Comparison of ENCODE assay signal across 8 cellular contexts in genomic region chr7:2232766-2233520, GRCh38. TPM values are rescaled to one million over a fixed set of nuclear protein-coding genes. Genes with fewer than 3 reads are reported as not detected.
DNase-seq lines count a peak whose midpoint lies in the region; ATAC-seq and TF ChIP-seq lines count a peak whose summit lies in the region.

Gene MAD1L1, minus strand, starts transcription at chr7:2232945. Its CDS starts 2,812 bp downstream, at chr7:2230133.

- peak within 1 kb of the TSS; percentile 91 for H3K4me3 Mint-ChIP-seq in activated T-helper 17 cell treated with anti-CD3 and anti-CD28 coated beads, Interleukin-2, amount 50 U/mL, for 72 hours
- peak within 1 kb of the TSS; percentile 95 for H3K4me3 Mint-ChIP-seq in natural killer cell

- ATAC-seq in GM21723 (IDR thresholded peaks at IDR 0.05; ENCODE audit: unreplicated experiment) (peak; percentile 69), natural killer cell (peak; percentile 91 to 96 (median 94))
- peak; percentile 96 for ATAC-seq in activated T-helper 17 cell treated with anti-CD3 and anti-CD28 coated beads, Interleukin-2, amount 50 U/mL, for 72 hours (replicated peaks)

- H3K27ac ChIP-seq in Karpas-422 (ENCODE audit: low read length) = no peak within 1 kb of the TSS; the same call in 1 of the 2 replicates

- peaks cover 61% of the 10 kb centered on the region for H3K36me3 Mint-ChIP-seq in activated T-helper 17 cell treated with anti-CD3 and anti-CD28 coated beads, Interleukin-2, amount 50 U/mL, for 72 hours (ENCODE audit: low read depth)
- no peaks in the 10 kb centered on the region for H3K36me3 Mint-ChIP-seq in natural killer cell

- H3K9ac ChIP-seq in Karpas-422 (ENCODE audit: low read length) = peak within 1 kb of the TSS; percentile 91

- H3K27ac Mint-ChIP-seq in activated T-helper 17 cell treated with anti-CD3 and anti-CD28 coated beads, Interleukin-2, amount 50 U/mL, for 72 hours = peak within 1 kb of the TSS; percentile 92
- peak within 1 kb of the TSS; percentile 81 to 84 for H3K27ac Mint-ChIP-seq in natural killer cell

- H3K79me2 ChIP-seq in Karpas-422 (ENCODE audit: low read length) = peaks cover 49% of the 10 kb centered on the region

- H3K27me3 Mint-ChIP-seq in activated T-helper 17 cell treated with anti-CD3 and anti-CD28 coated beads, Interleukin-2, amount 50 U/mL, for 72 hours = no peaks in the 10 kb centered on the region
- no peaks in the 10 kb centered on the region for H3K27me3 Mint-ChIP-seq in natural killer cell (ENCODE audit: low read depth in 2 of 2)

- H2AFZ ChIP-seq in Karpas-422 (ENCODE audit: low read length) = peak within 1 kb of the TSS; percentile 54; the same call in 1 of the 2 replicates

- no peak for TF ChIP-seq CTCF in fibroblast of mammary gland (conservative IDR thresholded peaks at IDR 0.05; ENCODE audit: control insufficient read depth, insufficient read depth, low read depth, low read length)
- TF ChIP-seq CTCF in natural killer cell (IDR thresholded peaks at IDR 0.05) = no peak

- peaks cover 9% of the 10 kb centered on the region for H3K4me1 Mint-ChIP-seq in activated T-helper 17 cell treated with anti-CD3 and anti-CD28 coated beads, Interleukin-2, amount 50 U/mL, for 72 hours
- H3K4me1 Mint-ChIP-seq in natural killer cell = peaks cover 28 to 35% of the 10 kb centered on the region in 2 donors

- peaks cover 16% of the 10 kb centered on the region for H3K36me3 ChIP-seq in Karpas-422 (ENCODE audit: insufficient read depth, low read length)

- no peaks in the 10 kb centered on the region for H3K9me3 ChIP-seq in Karpas-422 (ENCODE audit: low read length)

- H3K4me2 ChIP-seq in Karpas-422 (ENCODE audit: low read depth, low read length, poor library complexity, severe bottlenecking) = peak within 1 kb of the TSS; percentile 99

- H3K27me3 ChIP-seq in Karpas-422 (ENCODE audit: low read length) = no peaks in the 10 kb centered on the region

- H3K4me3 ChIP-seq in Karpas-422 (ENCODE audit: low read length) (peak within 1 kb of the TSS; percentile 78), fibroblast of mammary gland (ENCODE audit: control insufficient read depth, low read depth, low read length) (peak within 1 kb of the TSS; percentile 72)

- H4K20me1 ChIP-seq in Karpas-422 (ENCODE audit: insufficient read depth, low read depth, low read length) = peaks cover 9% of the 10 kb centered on the region

- H3K4me1 ChIP-seq in Karpas-422 (ENCODE audit: low read length) = peaks cover 31% of the 10 kb centered on the region

- H3K9me3 Mint-ChIP-seq in activated T-helper 17 cell treated with anti-CD3 and anti-CD28 coated beads, Interleukin-2, amount 50 U/mL, for 72 hours = no peaks in the 10 kb centered on the region
- H3K9me3 Mint-ChIP-seq in natural killer cell = no peaks in the 10 kb centered on the region

- intact Hi-C loops in natural killer cell (cut with micrococcal nuclease) = loop anchor here (1.0 kb wide), 1 partner anchor 115 kb away; no protein-coding TSS in a partner anchor

- DNase-seq in DMS53 (lab: John Stamatoyannopoulos, UW) (peak; percentile 96), Karpas-422 (peak; percentile 96), RPMI7951 (ENCODE audit: low read depth) (peak; percentile 94), fibroblast of mammary gland (ENCODE audit: low read depth) (peak; percentile 86), natural killer cell (peak; percentile 89)
- DNase-seq in stimulated activated naive CD4-positive, alpha-beta T cell (lab: John Stamatoyannopoulos, UW) = peak; percentile 69 to 89 (median 84)

- no peaks in the 10 kb centered on the region for H3K9me2 ChIP-seq in Karpas-422 (replicated peaks; ENCODE audit: insufficient read depth, low read length)

RNA-seq across cellular contexts. Expression of gene MAD1L1, which starts in this region (rescaled TPM):
- 38.6 and 61.5 TPM in 2 replicates for total RNA-seq in Karpas-422 (2014; rRNA removed; shearing (Covaris generic); ENCODE audit: low replicate concordance)
- total RNA-seq in RPMI7951 (2014; rRNA removed; shearing (Covaris generic)) = 133 and 165 TPM in 2 replicates
- 10 to 100 TPM; 46.7 to 66.0 TPM for total RNA-seq in activated T-helper 17 cell treated with anti-CD3 and anti-CD28 coated beads, Interleukin-2, amount 50 U/mL, for 72 hours
- total RNA-seq in natural killer cell = 10 to 100 TPM; 53.6 to 81.2 (median 77.4) TPM
